Comparison of ENCODE assay signal across 36 cellular contexts in genomic region chr1:119926553-119926952, GRCh38. TPM values are rescaled to one million over a fixed set of nuclear protein-coding genes. Genes with fewer than 3 reads are reported as not detected.
"Had no signal": no experiment of that assay in that cellular context is flagged by ENCODE, and none has a peak within 500 bp of the region (broad histone marks: within the 10 kb centered on the region; RNA-seq: fewer than 3 reads in every experiment).

No MANE protein-coding gene starts in this region.

- H3K9me3 Mint-ChIP-seq: mesothelial cell of epicardium; naive B cell; natural killer cell; nephron progenitor cell; neural progenitor cell; stimulated activated naive CD8-positive, alpha-beta T cell treated with anti-CD3 and anti-CD28 coated beads, Interleukin-15, Interleukin-2, amounts not matched to agents 100 ng/mL and 50 ng/mL, for 24 hours; type B pancreatic cell had no signal

- H3K9me3 ChIP-seq: neutrophil, ovary, right atrium auricular region, right lobe of liver, tibial nerve, vagina had no signal

- H3K9ac ChIP-seq: neural progenitor cell had no signal

- H3K4me1 Mint-ChIP-seq: mesothelial cell of epicardium, natural killer cell, nephron progenitor cell, neural progenitor cell had no signal

- H3K36me3 ChIP-seq: ovary had no signal

- ATAC-seq: left lobe of liver, natural killer cell, right lobe of liver had no signal

- H3K27ac ChIP-seq: neural progenitor cell, neutrophil, ovary, right atrium auricular region, right lobe of liver, skin epidermis, tibial nerve, vagina had no signal

- H3K4me3 ChIP-seq: lung, neural progenitor cell, ovary, right atrium auricular region, right lobe of liver, skin epidermis, tibial nerve, vagina had no signal

- H3K4me1 ChIP-seq: neural progenitor cell, right atrium auricular region, right lobe of liver, tibial nerve, vagina had no signal

- H3K4me3 Mint-ChIP-seq: mesothelial cell of epicardium; naive B cell; natural killer cell; nephron progenitor cell; neural progenitor cell; stimulated activated naive CD8-positive, alpha-beta T cell treated with anti-CD3 and anti-CD28 coated beads, Interleukin-15, Interleukin-2, amounts not matched to agents 100 ng/mL and 50 ng/mL, for 24 hours; type B pancreatic cell had no signal

- DNase-seq: hippocampal formation; kidney glomerular epithelial cell; left cardiac atrium; mesendoderm; naive B cell; natural killer cell; nephron progenitor cell; occipital lobe; ovary; right lobe of liver; stimulated activated CD4-positive, alpha-beta T cell treated with anti-CD3 and anti-CD28 coated beads, Interleukin-12 subunit alpha, Interleukin-12 subunit beta, amount 100 ng/mL, for 4 hours; stimulated activated CD4-positive, alpha-beta T cell treated with anti-CD3 and anti-CD28 coated beads, Interleukin-15, amount 100 ng/mL, for 24 hours; stimulated activated CD4-positive, alpha-beta T cell treated with anti-CD3 and anti-CD28 coated beads, Interleukin-2, amount 100 ng/mL, for 24 hours; stimulated activated CD4-positive, alpha-beta T cell treated with anti-CD3 and anti-CD28 coated beads, Interleukin-4, amount 100 ng/mL, for 1 hour; stimulated activated naive CD4-positive, alpha-beta T cell; substantia nigra had no signal

- H3K27ac Mint-ChIP-seq: mesothelial cell of epicardium; natural killer cell; nephron progenitor cell; neural progenitor cell; progenitor cell of endocrine pancreas; stimulated activated naive CD8-positive, alpha-beta T cell treated with anti-CD3 and anti-CD28 coated beads, Interleukin-15, Interleukin-2, amounts not matched to agents 100 ng/mL and 50 ng/mL, for 24 hours; type B pancreatic cell had no signal

- H3K27me3 ChIP-seq: neural progenitor cell, neutrophil, ovary, right atrium auricular region, right lobe of liver, tibial nerve, vagina had no signal

RNA-seq across cellular contexts. Expression of gene ADAM30, which starts 30.2 kb away (rescaled TPM):
- total RNA-seq: left cardiac atrium, left lobe of liver, liver, lung, mononuclear cell, occipital lobe, ovary, progenitor cell of endocrine pancreas, pulmonary artery endothelial cell, renal cortical epithelial cell, right atrium auricular region, right lobe of liver, temporal lobe, tibial nerve, urinary bladder, vagina had no signal
- polyA plus RNA-seq: keratinocyte, liver, lung, ovary, thymus, urinary bladder had no signal
